In the genomic region with DNA sequence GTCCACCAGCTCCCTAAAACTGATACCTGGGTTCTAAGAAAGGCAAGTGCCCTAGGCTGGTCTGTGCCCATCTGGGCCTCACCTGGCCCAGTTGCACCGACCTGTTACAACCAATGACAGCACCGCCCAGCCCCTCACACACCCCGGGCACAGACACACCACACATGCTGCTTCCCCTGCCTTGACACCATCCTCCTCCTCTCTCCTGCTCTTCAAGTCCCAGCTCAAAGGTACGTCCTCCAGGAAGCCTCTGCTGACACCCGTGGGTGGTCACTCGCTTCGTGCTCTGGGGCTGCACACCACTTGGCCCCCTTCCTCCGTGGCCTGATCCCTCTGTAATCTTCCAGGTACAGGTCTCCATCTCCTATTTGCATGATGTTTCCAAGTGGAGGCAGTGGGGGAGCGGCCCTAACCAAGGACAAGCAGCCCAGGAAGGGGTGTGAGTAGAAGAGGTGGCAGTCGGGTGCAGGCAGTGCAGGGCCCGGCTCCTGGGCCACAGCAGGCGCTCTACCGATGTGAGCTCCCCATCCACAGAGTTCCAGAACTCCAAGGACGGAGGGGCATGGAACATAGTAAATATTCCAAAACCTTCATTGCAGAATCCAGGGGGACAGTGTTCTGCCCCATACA, we compare ENCODE assay signal across 1 cellular context.
TF ChIP-seq lines count a peak whose summit lies in the region.

No MANE protein-coding gene starts in this region.

TF ChIP-seq in H1, 55 proteins besides CTCF, POLR2A, EP300 and RAD21 (continued from another document):
- TF ChIP-seq, protein P1, sequence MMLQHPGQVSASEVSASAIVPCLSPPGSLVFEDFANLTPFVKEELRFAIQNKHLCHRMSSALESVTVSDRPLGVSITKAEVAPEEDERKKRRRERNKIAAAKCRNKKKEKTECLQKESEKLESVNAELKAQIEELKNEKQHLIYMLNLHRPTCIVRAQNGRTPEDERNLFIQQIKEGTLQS (IDR thresholded peaks at IDR 0.05; ENCODE audit: insufficient read depth, low read depth, low read length), result no peak
- TF ChIP-seq BCL11A (IDR thresholded peaks at IDR 0.05; ENCODE audit: low read depth in 2 of 2, low read length in 2 of 2), result no peak
- no peak for TF ChIP-seq KDM5A (IDR thresholded peaks at IDR 0.05; ENCODE audit: low read length)
- no peak for TF ChIP-seq HDAC2 (IDR thresholded peaks at IDR 0.05; ENCODE audit: borderline replicate concordance in 1 of 2, low read depth in 2 of 2, low read length in 2 of 2)
- no peak for TF ChIP-seq NANOG (IDR thresholded peaks at IDR 0.05; ENCODE audit: insufficient read depth, low read depth, low read length, poor library complexity, severe bottlenecking)
- TF ChIP-seq JUND (IDR thresholded peaks at IDR 0.05; ENCODE audit: low read length), result no peak
- no peak for TF ChIP-seq ZNF274 (IDR thresholded peaks at IDR 0.05; ENCODE audit: borderline replicate concordance, extremely low read depth, low read length)
